In genomic region chr16:1469693-1470201, GRCh38 we compare ENCODE assay signal across 17 cellular contexts. TPM values are rescaled to one million over a fixed set of nuclear protein-coding genes. Genes with fewer than 3 reads are reported as not detected.
DNase-seq lines count a peak whose midpoint lies in the region; ATAC-seq and TF ChIP-seq lines count a peak whose summit lies in the region.
"Had no signal": no experiment of that assay in that cellular context is flagged by ENCODE, and none has a peak within 500 bp of the region (broad histone marks: within the 10 kb centered on the region; RNA-seq: fewer than 3 reads in every experiment).

No MANE protein-coding gene starts in this region.

- peaks cover 2% of the 10 kb centered on the region for H3K36me3 Mint-ChIP-seq in activated CD8-positive, alpha-beta T cell treated with anti-CD3 and anti-CD28 coated beads for 36 hours (ENCODE audit: low read depth)
- H3K36me3 Mint-ChIP-seq in activated CD8-positive, alpha-beta T cell treated with anti-CD3 and anti-CD28 coated beads, Interleukin-2, amount 10 ng/mL, durations not matched to agents 7 days and 5 days (ENCODE audit: low read depth) = no peaks in the 10 kb centered on the region
- peaks cover 6% of the 10 kb centered on the region for H3K36me3 Mint-ChIP-seq in stimulated activated memory B cell treated with anti-CD40 and anti-IgM and Interleukin-4, amounts not matched to agents 10 μg/mL and 1 μg/mL and 100 μg/mL, for 72 hours

- intact Hi-C loops in activated CD8-positive, alpha-beta T cell treated with anti-CD3 and anti-CD28 coated beads for 36 hours (cut with micrococcal nuclease) = no loop called here
- intact Hi-C loops in head of caudate nucleus (cut with DNase I) = loop anchor here (10.0 kb wide), 2 partner anchors 45 to 115 kb away; partner anchors contain the start of genes GNPTG, TSR3 and UQCC4

- DNase-seq in activated CD8-positive, alpha-beta T cell treated with anti-CD3 and anti-CD28 coated beads for 36 hours = no peak
- DNase-seq in activated CD8-positive, alpha-beta T cell treated with anti-CD3 and anti-CD28 coated beads, Interleukin-2, amount 10 ng/mL, durations not matched to agents 7 days and 5 days = no peak
- DNase-seq in NOMO-1 (lab: John Stamatoyannopoulos, UW; ENCODE audit: unreplicated experiment in 2 of 2) (peak; percentile 83 to 93), fibroblast of villous mesenchyme (ENCODE audit: low read depth) (peak; percentile 53), NCI-H1417 treated with DMSO at 0.1 percent for 48 hours (lab: John Stamatoyannopoulos, UW) (no peak), head of caudate nucleus (no peak)
- DNase-seq: hippocampal formation; NCI-H1694; NK-92 treated with Interleukin-12 subunit alpha and Interleukin-12 subunit beta, amount 100 ng/mL, for 24 hours; stimulated activated naive CD4-positive, alpha-beta T cell had no signal

- H3K4me1 Mint-ChIP-seq in activated CD8-positive, alpha-beta T cell treated with anti-CD3 and anti-CD28 coated beads for 36 hours (ENCODE audit: low read depth) = peaks cover 33% of the 10 kb centered on the region
- peaks cover 15% of the 10 kb centered on the region for H3K4me1 Mint-ChIP-seq in activated CD8-positive, alpha-beta T cell treated with anti-CD3 and anti-CD28 coated beads, Interleukin-2, amount 10 ng/mL, durations not matched to agents 7 days and 5 days (ENCODE audit: low read depth)
- H3K4me1 Mint-ChIP-seq in stimulated activated memory B cell treated with anti-CD40 and anti-IgM and Interleukin-4, amounts not matched to agents 10 μg/mL and 1 μg/mL and 100 μg/mL, for 72 hours = peaks cover 52% of the 10 kb centered on the region

- H3K27me3 Mint-ChIP-seq in activated CD8-positive, alpha-beta T cell treated with anti-CD3 and anti-CD28 coated beads for 36 hours = no peaks in the 10 kb centered on the region
- H3K27me3 Mint-ChIP-seq in activated CD8-positive, alpha-beta T cell treated with anti-CD3 and anti-CD28 coated beads, Interleukin-2, amount 10 ng/mL, durations not matched to agents 7 days and 5 days (ENCODE audit: low read depth) = no peaks in the 10 kb centered on the region
- H3K27me3 Mint-ChIP-seq in stimulated activated memory B cell treated with anti-CD40 and anti-IgM and Interleukin-4, amounts not matched to agents 10 μg/mL and 1 μg/mL and 100 μg/mL, for 72 hours = no peaks in the 10 kb centered on the region

- CTCF ChIA-PET in activated CD8-positive, alpha-beta T cell treated with anti-CD3 and anti-CD28 coated beads for 36 hours (lab: Charles Lee) = no interaction called here
- CTCF ChIA-PET in activated CD8-positive, alpha-beta T cell treated with anti-CD3 and anti-CD28 coated beads, Interleukin-2, amount 10 ng/mL, durations not matched to agents 7 days and 5 days (lab: Charles Lee) = no interaction called here

- no peak for ATAC-seq in activated CD8-positive, alpha-beta T cell treated with anti-CD3 and anti-CD28 coated beads for 36 hours
- no peak for ATAC-seq in activated CD8-positive, alpha-beta T cell treated with anti-CD3 and anti-CD28 coated beads, Interleukin-2, amount 10 ng/mL, durations not matched to agents 7 days and 5 days
- peak; percentile 37 for ATAC-seq in stimulated activated memory B cell treated with anti-CD40 and anti-IgM and Interleukin-4, amounts not matched to agents 10 μg/mL and 1 μg/mL and 100 μg/mL, for 72 hours
- no peak for ATAC-seq in HG03460 (IDR thresholded peaks at IDR 0.05; ENCODE audit: unreplicated experiment)
- ATAC-seq: A549 had no signal

- H3K27ac Mint-ChIP-seq in activated CD8-positive, alpha-beta T cell treated with anti-CD3 and anti-CD28 coated beads for 36 hours = peak overlapping the region; percentile 39
- H3K27ac Mint-ChIP-seq in activated CD8-positive, alpha-beta T cell treated with anti-CD3 and anti-CD28 coated beads, Interleukin-2, amount 10 ng/mL, durations not matched to agents 7 days and 5 days = no peak overlapping the region
- H3K27ac Mint-ChIP-seq in stimulated activated memory B cell treated with anti-CD40 and anti-IgM and Interleukin-4, amounts not matched to agents 10 μg/mL and 1 μg/mL and 100 μg/mL, for 72 hours = peak overlapping the region; percentile 85

- POLR2A ChIA-PET in activated CD8-positive, alpha-beta T cell treated with anti-CD3 and anti-CD28 coated beads for 36 hours (lab: Charles Lee) = interaction anchor here (0.7 to 1.3 kb wide), 2 partner anchors 11 to 131 kb away, joined by 3 to 4 read pairs; no protein-coding TSS in a partner anchor
- POLR2A ChIA-PET in activated CD8-positive, alpha-beta T cell treated with anti-CD3 and anti-CD28 coated beads, Interleukin-2, amount 10 ng/mL, durations not matched to agents 7 days and 5 days (lab: Charles Lee) = interaction anchor here (1.3 kb wide), 1 partner anchor 22 kb away, joined by 3 read pairs; no protein-coding TSS in a partner anchor

- H3K4me3 Mint-ChIP-seq in activated CD8-positive, alpha-beta T cell treated with anti-CD3 and anti-CD28 coated beads for 36 hours = no peak overlapping the region
- no peak overlapping the region for H3K4me3 Mint-ChIP-seq in activated CD8-positive, alpha-beta T cell treated with anti-CD3 and anti-CD28 coated beads, Interleukin-2, amount 10 ng/mL, durations not matched to agents 7 days and 5 days
- H3K4me3 Mint-ChIP-seq in stimulated activated memory B cell treated with anti-CD40 and anti-IgM and Interleukin-4, amounts not matched to agents 10 μg/mL and 1 μg/mL and 100 μg/mL, for 72 hours = peak overlapping the region; percentile 67

- H3K9me3 Mint-ChIP-seq in activated CD8-positive, alpha-beta T cell treated with anti-CD3 and anti-CD28 coated beads for 36 hours = no peaks in the 10 kb centered on the region
- no peaks in the 10 kb centered on the region for H3K9me3 Mint-ChIP-seq in activated CD8-positive, alpha-beta T cell treated with anti-CD3 and anti-CD28 coated beads, Interleukin-2, amount 10 ng/mL, durations not matched to agents 7 days and 5 days (ENCODE audit: insufficient read depth)
- H3K9me3 Mint-ChIP-seq in stimulated activated memory B cell treated with anti-CD40 and anti-IgM and Interleukin-4, amounts not matched to agents 10 μg/mL and 1 μg/mL and 100 μg/mL, for 72 hours = no peaks in the 10 kb centered on the region

- no peak overlapping the region for H3K4me3 ChIP-seq in fibroblast of villous mesenchyme (ENCODE audit: low read depth, low read length)
- H3K4me3 ChIP-seq: A549 had no signal

- no peak for TF ChIP-seq CTCF in activated CD8-positive, alpha-beta T cell treated with anti-CD3 and anti-CD28 coated beads for 36 hours (IDR thresholded peaks at IDR 0.05)
- TF ChIP-seq CTCF in fibroblast of villous mesenchyme (IDR thresholded peaks at IDR 0.05; ENCODE audit: insufficient read depth, low read depth, low read length) = no peak

RNA-seq across cellular contexts. Expression of gene CLCN7, which starts 5.1 kb away (rescaled TPM):
- total RNA-seq in activated CD8-positive, alpha-beta T cell treated with anti-CD3 and anti-CD28 coated beads for 36 hours = 10 to 100 TPM; 35.5 to 36.8 TPM
- total RNA-seq in activated CD8-positive, alpha-beta T cell treated with anti-CD3 and anti-CD28 coated beads, Interleukin-2, amount 10 ng/mL, durations not matched to agents 7 days and 5 days = 10 to 100 TPM; 41.9 to 43.9 TPM
- 85.1 and 159 TPM in 2 replicates for total RNA-seq in fibroblast of villous mesenchyme

RNA-seq across cellular contexts. Expression of gene PTX4, which starts 19.0 kb away (rescaled TPM):
- total RNA-seq in activated CD8-positive, alpha-beta T cell treated with anti-CD3 and anti-CD28 coated beads for 36 hours = not detected
- not detected for total RNA-seq in activated CD8-positive, alpha-beta T cell treated with anti-CD3 and anti-CD28 coated beads, Interleukin-2, amount 10 ng/mL, durations not matched to agents 7 days and 5 days
- 0.32 and 0.43 TPM in 2 replicates for total RNA-seq in fibroblast of villous mesenchyme
- total RNA-seq: HT1080; myocyte; T-helper 2 cell treated with Interferon-gamma antibody and Interleukin-4, amounts not matched to agents 100 ng/mL and 5 ng/mL, for 36 hours had no signal

RNA-seq across cellular contexts. Expression of gene TELO2, which starts 23.4 kb away (rescaled TPM):
- total RNA-seq in activated CD8-positive, alpha-beta T cell treated with anti-CD3 and anti-CD28 coated beads for 36 hours = 10 to 100 TPM; 59.1 to 62.1 TPM
- total RNA-seq in activated CD8-positive, alpha-beta T cell treated with anti-CD3 and anti-CD28 coated beads, Interleukin-2, amount 10 ng/mL, durations not matched to agents 7 days and 5 days = 10 to 100 TPM; 70.1 to 73.3 TPM
- total RNA-seq in fibroblast of villous mesenchyme = 21.6 and 22.2 TPM in 2 replicates

RNA-seq across cellular contexts. Expression of gene CCDC154, which starts 25.4 kb away (rescaled TPM):
- total RNA-seq in activated CD8-positive, alpha-beta T cell treated with anti-CD3 and anti-CD28 coated beads for 36 hours = 1 to 10 TPM; 1.3 to 1.4 TPM
- 1 to 10 TPM; 1.5 to 2.1 TPM for total RNA-seq in activated CD8-positive, alpha-beta T cell treated with anti-CD3 and anti-CD28 coated beads, Interleukin-2, amount 10 ng/mL, durations not matched to agents 7 days and 5 days
- under 0.01 TPM in 2 replicates for total RNA-seq in fibroblast of villous mesenchyme

RNA-seq across cellular contexts. Expression of gene PERCC1, which starts 38.9 kb away (rescaled TPM):
- under 1 TPM in 1 of 2 experiments, not detected in 1; 0.29 TPM for total RNA-seq in activated CD8-positive, alpha-beta T cell treated with anti-CD3 and anti-CD28 coated beads for 36 hours
- total RNA-seq in activated CD8-positive, alpha-beta T cell treated with anti-CD3 and anti-CD28 coated beads, Interleukin-2, amount 10 ng/mL, durations not matched to agents 7 days and 5 days = under 1 TPM in 1 of 2 experiments, not detected in 1; 0.37 TPM
- total RNA-seq in fibroblast of villous mesenchyme = not detected in 2 replicates
- total RNA-seq: endothelial cell of umbilical vein; HT1080; myocyte; T-helper 2 cell treated with Interferon-gamma antibody and Interleukin-4, amounts not matched to agents 100 ng/mL and 5 ng/mL, for 36 hours had no signal

Comparison
In these comparisons a context has a peak if more than half of its experiments do, and no peak if none do; other contexts are left out.
1. DNase-seq: peak in NOMO-1 (2 of 2) and fibroblast of villous mesenchyme (single experiment); none in activated CD8-positive, alpha-beta T cell treated with anti-CD3 and anti-CD28 coated beads for 36 hours (single experiment), activated CD8-positive, alpha-beta T cell treated with anti-CD3 and anti-CD28 coated beads, Interleukin-2, amount 10 ng/mL, durations not matched to agents 7 days and 5 days (single experiment), NCI-H1417 treated with DMSO at 0.1 percent for 48 hours (single experiment) and head of caudate nucleus (0 of 42).